In genomic region chr12:62344731-62345556, GRCh38 we compare ENCODE assay signal across 7 cellular contexts.
DNase-seq lines count a peak whose midpoint lies in the region; ATAC-seq lines count a peak whose summit lies in the region.
"Not testable (repeated sequence)": the region's sequence is repeated elsewhere in the genome, so short reads cannot be mapped to it uniquely, and the experiment has no call there.

No MANE protein-coding gene starts in this region.

- POLR2A ChIA-PET in naive thymus-derived CD4-positive, alpha-beta T cell (lab: Charles Lee), result not testable (repeated sequence)

- peak overlapping the region in 2 of 3 donors; percentile 32 to 49 for H3K27ac Mint-ChIP-seq in CD4-positive, CD25-positive, alpha-beta regulatory T cell
- peak overlapping the region in 2 of 3 donors; percentile 58 to 75 for H3K27ac Mint-ChIP-seq in IgD-negative memory B cell
- peak overlapping the region; percentile 41 for H3K27ac Mint-ChIP-seq in activated CD8-positive, alpha-beta memory T cell treated with anti-CD3 and anti-CD28 coated beads, Interleukin-2, amount 10 ng/mL, durations not matched to agents 7 days and 5 days
- H3K27ac Mint-ChIP-seq in activated naive CD4-positive, alpha-beta T cell treated with anti-CD3 and anti-CD28 coated beads, Interleukin-2, amount 10 ng/mL, durations not matched to agents 7 days and 5 days, result peak overlapping the region; percentile 34
- H3K27ac Mint-ChIP-seq in effector memory CD8-positive, alpha-beta T cell, result peak overlapping the region; percentile 1 to 69
- H3K27ac Mint-ChIP-seq in naive thymus-derived CD4-positive, alpha-beta T cell, result peak overlapping the region in 8 of 9 donors; percentile 2 to 63 (median 43)

- CTCF ChIA-PET in activated CD8-positive, alpha-beta memory T cell treated with anti-CD3 and anti-CD28 coated beads, Interleukin-2, amount 10 ng/mL, durations not matched to agents 7 days and 5 days (lab: Charles Lee); activated naive CD4-positive, alpha-beta T cell treated with anti-CD3 and anti-CD28 coated beads, Interleukin-2, amount 10 ng/mL, durations not matched to agents 7 days and 5 days (lab: Charles Lee); naive thymus-derived CD4-positive, alpha-beta T cell (lab: Charles Lee): not testable (repeated sequence)

- peaks cover 41 to 70% (median 52%) of the 10 kb centered on the region in 4 donors for H3K4me1 Mint-ChIP-seq in CD4-positive, CD25-positive, alpha-beta regulatory T cell
- peaks cover 12 to 28% (median 23%) of the 10 kb centered on the region in 3 donors for H3K4me1 Mint-ChIP-seq in IgD-negative memory B cell
- H3K4me1 Mint-ChIP-seq in activated CD8-positive, alpha-beta memory T cell treated with anti-CD3 and anti-CD28 coated beads, Interleukin-2, amount 10 ng/mL, durations not matched to agents 7 days and 5 days, result peaks cover 13% of the 10 kb centered on the region
- H3K4me1 Mint-ChIP-seq in activated naive CD4-positive, alpha-beta T cell treated with anti-CD3 and anti-CD28 coated beads, Interleukin-2, amount 10 ng/mL, durations not matched to agents 7 days and 5 days, result peaks cover 13% of the 10 kb centered on the region
- H3K4me1 Mint-ChIP-seq in effector memory CD8-positive, alpha-beta T cell (ENCODE audit: low read depth in 2 of 2), result peaks cover 32 to 53% of the 10 kb centered on the region in 2 donors
- H3K4me1 Mint-ChIP-seq in naive thymus-derived CD4-positive, alpha-beta T cell, result peaks cover 38 to 69% (median 59%) of the 10 kb centered on the region in 7 donors

- intact Hi-C loops in naive thymus-derived CD4-positive, alpha-beta T cell (cut with micrococcal nuclease), result not testable (repeated sequence)

- peaks cover 60% of the 10 kb centered on the region for H3K36me3 Mint-ChIP-seq in CD4-positive, CD25-positive, alpha-beta regulatory T cell
- H3K36me3 Mint-ChIP-seq in IgD-negative memory B cell, result peaks cover 35% of the 10 kb centered on the region
- H3K36me3 Mint-ChIP-seq in activated CD8-positive, alpha-beta memory T cell treated with anti-CD3 and anti-CD28 coated beads, Interleukin-2, amount 10 ng/mL, durations not matched to agents 7 days and 5 days, result peaks cover 69% of the 10 kb centered on the region
- peaks cover 67% of the 10 kb centered on the region for H3K36me3 Mint-ChIP-seq in activated naive CD4-positive, alpha-beta T cell treated with anti-CD3 and anti-CD28 coated beads, Interleukin-2, amount 10 ng/mL, durations not matched to agents 7 days and 5 days
- H3K36me3 Mint-ChIP-seq in effector memory CD8-positive, alpha-beta T cell (ENCODE audit: insufficient read depth), result peaks cover 15% of the 10 kb centered on the region
- H3K36me3 Mint-ChIP-seq in naive thymus-derived CD4-positive, alpha-beta T cell, result peaks cover 36 to 72% (median 61%) of the 10 kb centered on the region in 5 donors

- H3K27me3 Mint-ChIP-seq in CD4-positive, CD25-positive, alpha-beta regulatory T cell; IgD-negative memory B cell; activated CD8-positive, alpha-beta memory T cell treated with anti-CD3 and anti-CD28 coated beads, Interleukin-2, amount 10 ng/mL, durations not matched to agents 7 days and 5 days; activated naive CD4-positive, alpha-beta T cell treated with anti-CD3 and anti-CD28 coated beads, Interleukin-2, amount 10 ng/mL, durations not matched to agents 7 days and 5 days; effector memory CD8-positive, alpha-beta T cell; naive thymus-derived CD4-positive, alpha-beta T cell: not testable (repeated sequence)

- not testable (repeated sequence) for H3K9me3 ChIP-seq in CD4-positive, CD25-positive, alpha-beta regulatory T cell (ENCODE audit: control insufficient read depth in 2 of 2, low read length in 2 of 2); naive thymus-derived CD4-positive, alpha-beta T cell (ENCODE audit: control insufficient read depth in 2 of 3, low read length in 3 of 3)
- H3K9me3 ChIP-seq in SJSA1 (replicated peaks), result peaks cover 17% of the 10 kb centered on the region

- ATAC-seq in CD4-positive, CD25-positive, alpha-beta regulatory T cell (ENCODE audit: low read depth in 2 of 2); activated CD8-positive, alpha-beta memory T cell treated with anti-CD3 and anti-CD28 coated beads, Interleukin-2, amount 10 ng/mL, durations not matched to agents 7 days and 5 days; effector memory CD8-positive, alpha-beta T cell (replicated peaks); naive thymus-derived CD4-positive, alpha-beta T cell: not testable (repeated sequence)

- not testable (repeated sequence) for H3K9me3 Mint-ChIP-seq in CD4-positive, CD25-positive, alpha-beta regulatory T cell; IgD-negative memory B cell; activated CD8-positive, alpha-beta memory T cell treated with anti-CD3 and anti-CD28 coated beads, Interleukin-2, amount 10 ng/mL, durations not matched to agents 7 days and 5 days (ENCODE audit: low read depth); effector memory CD8-positive, alpha-beta T cell
- H3K9me3 Mint-ChIP-seq in activated naive CD4-positive, alpha-beta T cell treated with anti-CD3 and anti-CD28 coated beads, Interleukin-2, amount 10 ng/mL, durations not matched to agents 7 days and 5 days, result peaks cover 17% of the 10 kb centered on the region
- H3K9me3 Mint-ChIP-seq in naive thymus-derived CD4-positive, alpha-beta T cell, result peaks cover 0 to 27% (median 11%) of the 10 kb centered on the region in 11 donors

- not testable (repeated sequence) for DNase-seq in CD4-positive, CD25-positive, alpha-beta regulatory T cell; activated CD8-positive, alpha-beta memory T cell treated with anti-CD3 and anti-CD28 coated beads, Interleukin-2, amount 10 ng/mL, durations not matched to agents 7 days and 5 days; activated naive CD4-positive, alpha-beta T cell treated with anti-CD3 and anti-CD28 coated beads, Interleukin-2, amount 10 ng/mL, durations not matched to agents 7 days and 5 days; effector memory CD8-positive, alpha-beta T cell; naive thymus-derived CD4-positive, alpha-beta T cell
- peak; percentile 64 to 88 for DNase-seq in SJSA1 (ENCODE audit: low read depth in 1 of 2, low spot score in 2 of 2)

- not testable (repeated sequence) for H3K27me3 ChIP-seq in CD4-positive, CD25-positive, alpha-beta regulatory T cell (ENCODE audit: control insufficient read depth, insufficient read depth, low read length); naive thymus-derived CD4-positive, alpha-beta T cell (ENCODE audit: control insufficient read depth in 2 of 2, insufficient read depth in 2 of 2, low read length in 2 of 2)
- peaks cover 57% of the 10 kb centered on the region for H3K27me3 ChIP-seq in SJSA1 (replicated peaks)

- H3K4me3 ChIP-seq in CD4-positive, CD25-positive, alpha-beta regulatory T cell (ENCODE audit: low read depth, low read length); SJSA1; naive thymus-derived CD4-positive, alpha-beta T cell (ENCODE audit: low read length): not testable (repeated sequence)

- peaks cover 61% of the 10 kb centered on the region for H3K36me3 ChIP-seq in CD4-positive, CD25-positive, alpha-beta regulatory T cell (ENCODE audit: control insufficient read depth, insufficient read depth, low read length)
- not testable (repeated sequence) for H3K36me3 ChIP-seq in SJSA1
- H3K36me3 ChIP-seq in naive thymus-derived CD4-positive, alpha-beta T cell (ENCODE audit: control insufficient read depth in 2 of 3, insufficient read depth in 3 of 3, low read length in 3 of 3), result peaks cover 0 to 42% (median 10%) of the 10 kb centered on the region in 3 experiments

- H3K4me1 ChIP-seq in CD4-positive, CD25-positive, alpha-beta regulatory T cell (ENCODE audit: control insufficient read depth, insufficient read depth, low read length, poor library complexity, severe bottlenecking); SJSA1 (replicated peaks); naive thymus-derived CD4-positive, alpha-beta T cell (ENCODE audit: control insufficient read depth in 2 of 2, insufficient read depth in 2 of 2, low read length in 2 of 2): not testable (repeated sequence)

- H3K27ac ChIP-seq in CD4-positive, CD25-positive, alpha-beta regulatory T cell (ENCODE audit: insufficient read depth, low read length, poor library complexity, severe bottlenecking), result peak overlapping the region; percentile 33
- H3K27ac ChIP-seq in SJSA1; naive thymus-derived CD4-positive, alpha-beta T cell (ENCODE audit: low read depth, low read length): not testable (repeated sequence)

- not testable (repeated sequence) for H3K4me3 Mint-ChIP-seq in CD4-positive, CD25-positive, alpha-beta regulatory T cell; IgD-negative memory B cell; activated CD8-positive, alpha-beta memory T cell treated with anti-CD3 and anti-CD28 coated beads, Interleukin-2, amount 10 ng/mL, durations not matched to agents 7 days and 5 days; activated naive CD4-positive, alpha-beta T cell treated with anti-CD3 and anti-CD28 coated beads, Interleukin-2, amount 10 ng/mL, durations not matched to agents 7 days and 5 days; effector memory CD8-positive, alpha-beta T cell
- peak overlapping the region in 3 of 10 donors; percentile 19 to 24 (median 24) for H3K4me3 Mint-ChIP-seq in naive thymus-derived CD4-positive, alpha-beta T cell
